14 cellular contexts compared by ENCODE assay signal in the genomic region with DNA sequence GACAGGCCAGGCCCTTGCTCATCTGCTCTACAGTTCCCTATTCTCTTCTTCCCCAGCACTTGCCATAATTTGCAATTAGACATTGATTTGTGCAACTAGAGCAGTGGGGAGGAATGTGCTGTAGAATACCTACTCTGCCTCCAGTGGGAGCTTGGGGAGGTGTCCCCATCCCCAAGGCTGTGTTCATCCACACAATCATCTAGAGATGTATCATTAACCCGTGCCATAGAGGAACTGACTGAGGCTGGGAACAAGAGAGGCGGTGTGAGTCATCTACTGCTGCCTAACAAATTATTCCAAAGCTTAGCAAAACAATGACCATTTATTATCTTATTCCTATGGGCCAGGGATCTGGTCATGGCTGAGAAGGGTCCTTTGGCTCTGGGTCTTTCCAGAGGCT. TPM values are rescaled to one million over a fixed set of nuclear protein-coding genes. Genes with fewer than 3 reads are reported as not detected.
DNase-seq lines count a peak whose midpoint lies in the region; TF ChIP-seq lines count a peak whose summit lies in the region.
"Had no signal": no experiment of that assay in that cellular context is flagged by ENCODE, and none has a peak within 500 bp of the region (broad histone marks: within the 10 kb centered on the region; RNA-seq: fewer than 3 reads in every experiment).

No MANE protein-coding gene starts in this region.

- no peak overlapping the region for H3K4me2 ChIP-seq in SK-N-SH
- H3K4me2 ChIP-seq in H9 (ENCODE audit: insufficient read depth, insufficient read length, low read length), result no peak overlapping the region
- H3K4me2 ChIP-seq in Karpas-422 (ENCODE audit: low read depth, low read length, poor library complexity, severe bottlenecking), result no peak overlapping the region
- H3K4me2 ChIP-seq: hepatocyte had no signal

- H4K8ac ChIP-seq in H9 (replicated peaks; ENCODE audit: insufficient read length, low read depth, low read length), result no peak overlapping the region

- H3K9me3 ChIP-seq in HEK293 (ENCODE audit: control insufficient read depth, insufficient read depth, low read depth, low read length), result no peaks in the 10 kb centered on the region
- H3K9me3 ChIP-seq in SK-N-SH, result no peaks in the 10 kb centered on the region
- no peaks in the 10 kb centered on the region for H3K9me3 ChIP-seq in H9 (ENCODE audit: control insufficient read depth, low read depth, low read length)
- no peaks in the 10 kb centered on the region for H3K9me3 ChIP-seq in Karpas-422 (ENCODE audit: low read length)

- intact Hi-C loops in activated T-helper 1 cell treated with anti-CD3 and anti-CD28 coated beads, Interleukin-12 subunit alpha, Interleukin-12 subunit beta, Interleukin-2, Interleukin-4 antibody, amounts not matched to agents 30 ng/mL and 10 ng/mL and 1 ng/mL, durations not matched to agents 14 hours and 24 hours and 36 hours (cut with micrococcal nuclease), result loop anchor here (1.0 kb wide), 3 partner anchors 9 to 60 kb away; partner anchors contain the start of genes DDX24 and IFI27L1

- H3K36me3 Mint-ChIP-seq in activated T-helper 1 cell treated with anti-CD3 and anti-CD28 coated beads, Interleukin-12 subunit alpha, Interleukin-12 subunit beta, Interleukin-2, Interleukin-4 antibody, amounts not matched to agents 30 ng/mL and 10 ng/mL and 1 ng/mL, durations not matched to agents 14 hours and 24 hours and 36 hours (ENCODE audit: low read depth), result peaks cover 2% of the 10 kb centered on the region
- H3K36me3 Mint-ChIP-seq in H9 (ENCODE audit: insufficient read depth in 1 of 3, low read depth in 3 of 3), result no peaks in the 10 kb centered on the region

- no peaks in the 10 kb centered on the region for H3K9me3 Mint-ChIP-seq in activated T-helper 1 cell treated with anti-CD3 and anti-CD28 coated beads, Interleukin-12 subunit alpha, Interleukin-12 subunit beta, Interleukin-2, Interleukin-4 antibody, amounts not matched to agents 30 ng/mL and 10 ng/mL and 1 ng/mL, durations not matched to agents 14 hours and 24 hours and 36 hours
- no peaks in the 10 kb centered on the region; a peak in 1 of 5 replicates for H3K9me3 Mint-ChIP-seq in H9
- H3K9me3 Mint-ChIP-seq: nephron progenitor cell had no signal

- no peak overlapping the region for H4K91ac ChIP-seq in H9 (ENCODE audit: insufficient read length, low read depth, low read length)

- CTCF ChIA-PET in HEK293 (lab: Yijun Ruan, JAX), result interaction anchor here (0.7 to 4.4 kb wide), 6 partner anchors 8 to 160 kb away, joined by 3 to 17 read pairs (median 6); no protein-coding TSS in a partner anchor
- CTCF ChIA-PET in SK-N-SH (lab: Yijun Ruan, JAX), result interaction anchor here (0.9 to 2.5 kb wide), 8 partner anchors 10 to 116 kb away, joined by 3 to 12 read pairs (median 3); no protein-coding TSS in a partner anchor

- peaks cover 8% of the 10 kb centered on the region for H3K27me3 Mint-ChIP-seq in activated T-helper 1 cell treated with anti-CD3 and anti-CD28 coated beads, Interleukin-12 subunit alpha, Interleukin-12 subunit beta, Interleukin-2, Interleukin-4 antibody, amounts not matched to agents 30 ng/mL and 10 ng/mL and 1 ng/mL, durations not matched to agents 14 hours and 24 hours and 36 hours (ENCODE audit: insufficient read depth)
- H3K27me3 Mint-ChIP-seq in H9 (ENCODE audit: low read depth), result peaks cover 12% of the 10 kb centered on the region

- no peaks in the 10 kb centered on the region for H3K23me2 ChIP-seq in H9 (ENCODE audit: insufficient read length, low read depth, low read length, poor library complexity, severe bottlenecking)

- no peak overlapping the region for H2BK15ac ChIP-seq in H9 (ENCODE audit: low read depth, low read length)

- 64% methylated on average over 2 of the region's 2 CpGs for WGBS in SK-N-SH (ENCODE audit: low lambda C conversion rate)
- WGBS in H9 (ENCODE audit: extremely low coverage, insufficient read length, low lambda C conversion rate), result no CpG with 5 or more reads among the region's 2 CpGs

- no peak overlapping the region for H3K14ac ChIP-seq in H9 (ENCODE audit: insufficient read depth, low read length)

- peak overlapping the region; percentile 76 for H3K27ac Mint-ChIP-seq in activated T-helper 1 cell treated with anti-CD3 and anti-CD28 coated beads, Interleukin-12 subunit alpha, Interleukin-12 subunit beta, Interleukin-2, Interleukin-4 antibody, amounts not matched to agents 30 ng/mL and 10 ng/mL and 1 ng/mL, durations not matched to agents 14 hours and 24 hours and 36 hours
- H3K27ac Mint-ChIP-seq in H9, result no peak overlapping the region
- H3K27ac Mint-ChIP-seq: nephron progenitor cell had no signal

- POLR2A ChIA-PET in HEK293 (lab: Yijun Ruan, JAX), result interaction anchor here (0.6 kb wide), 1 partner anchor 590 kb away, joined by 3 read pairs; the partner anchor contains the start of gene UNC79
- POLR2A ChIA-PET in SK-N-SH (lab: Yijun Ruan, JAX), result no interaction called here

- no peak overlapping the region for H2BK20ac ChIP-seq in H9 (ENCODE audit: low read depth, low read length, poor library complexity, severe bottlenecking)

- H3K9me2 ChIP-seq in SK-N-SH, result no peaks in the 10 kb centered on the region
- H3K9me2 ChIP-seq in Karpas-422 (replicated peaks; ENCODE audit: insufficient read depth, low read length), result no peaks in the 10 kb centered on the region

- H3K27ac ChIP-seq in HEK293 (ENCODE audit: extremely low read depth, low read depth, low read length), result no peak overlapping the region
- H3K27ac ChIP-seq in SK-N-SH (ENCODE audit: low read depth in 2 of 2, low read length in 1 of 2), result no peak overlapping the region
- H3K27ac ChIP-seq in H9 (ENCODE audit: insufficient read length, low read depth, low read length), result no peak overlapping the region
- no peak overlapping the region for H3K27ac ChIP-seq in Karpas-422 (ENCODE audit: low read length)
- H3K27ac ChIP-seq: hepatocyte, VCaP had no signal

- no peaks in the 10 kb centered on the region for H3F3A ChIP-seq in SK-N-SH (replicated peaks; ENCODE audit: insufficient read depth)

- no peak overlapping the region for H2AK5ac ChIP-seq in H9 (ENCODE audit: insufficient read length, low read length)

- no peak for TF ChIP-seq RAD21 in SK-N-SH (IDR thresholded peaks at IDR 0.05; ENCODE audit: low read length)

- peak; percentile 52 for DNase-seq in CD1c-positive myeloid dendritic cell (ENCODE audit: extremely low spot score)
- DNase-seq in activated T-helper 1 cell treated with anti-CD3 and anti-CD28 coated beads, Interleukin-12 subunit alpha, Interleukin-12 subunit beta, Interleukin-2, Interleukin-4 antibody, amounts not matched to agents 30 ng/mL and 10 ng/mL and 1 ng/mL, durations not matched to agents 14 hours and 24 hours and 36 hours (ENCODE audit: low spot score), result no peak
- peak; percentile 50 for DNase-seq in foreskin melanocyte
- no peak for DNase-seq in SK-N-SH
- DNase-seq in H9, result no peak
- DNase-seq in NCI-H526 (lab: John Stamatoyannopoulos, UW), result no peak
- no peak for DNase-seq in Karpas-422
- DNase-seq: COR-L47, NCI-H187, nephron progenitor cell had no signal

- no peak overlapping the region for H3K23ac ChIP-seq in H9 (ENCODE audit: insufficient read length, low read depth, low read length)

- H3T11ph ChIP-seq in H9 (ENCODE audit: low read length), result no peak overlapping the region

- H2BK12ac ChIP-seq in H9 (ENCODE audit: insufficient read length, low read depth, low read length), result no peak overlapping the region

- H3K36me3 ChIP-seq in HEK293 (ENCODE audit: control insufficient read depth in 2 of 2, insufficient read depth in 1 of 2, low read length in 2 of 2) (no peaks in the 10 kb centered on the region), SK-N-SH (replicated peaks in 1 of 2; ENCODE audit: control insufficient read depth in 1 of 2, insufficient read depth in 2 of 2, low read length in 1 of 2) (no peaks in the 10 kb centered on the region), Karpas-422 (ENCODE audit: insufficient read depth, low read length) (no peaks in the 10 kb centered on the region)

- no peak overlapping the region for H3K4ac ChIP-seq in H9 (ENCODE audit: low read depth, low read length)

- H3K79me1 ChIP-seq in H9 (ENCODE audit: insufficient read depth, low read depth, low read length, poor library complexity, severe bottlenecking), result no peaks in the 10 kb centered on the region

- H3K27me3 ChIP-seq in SK-N-SH (ENCODE audit: insufficient read depth), result no peaks in the 10 kb centered on the region
- no peaks in the 10 kb centered on the region for H3K27me3 ChIP-seq in H9 (ENCODE audit: insufficient read depth, low read length)
- H3K27me3 ChIP-seq in Karpas-422 (ENCODE audit: low read length), result no peaks in the 10 kb centered on the region
- H3K27me3 ChIP-seq: hepatocyte had no signal

- no peak overlapping the region for H3K18ac ChIP-seq in H9 (ENCODE audit: insufficient read length, low read depth, low read length)

- H3K4me3 Mint-ChIP-seq in activated T-helper 1 cell treated with anti-CD3 and anti-CD28 coated beads, Interleukin-12 subunit alpha, Interleukin-12 subunit beta, Interleukin-2, Interleukin-4 antibody, amounts not matched to agents 30 ng/mL and 10 ng/mL and 1 ng/mL, durations not matched to agents 14 hours and 24 hours and 36 hours, result peak overlapping the region; percentile 46
- H3K4me3 Mint-ChIP-seq in H9, result no peak overlapping the region; a peak in 1 of 5 replicates
- H3K4me3 Mint-ChIP-seq: nephron progenitor cell had no signal

- no peak overlapping the region for H3K56ac ChIP-seq in H9 (ENCODE audit: insufficient read length, low read depth, low read length)

- TF ChIP-seq CTCF in HEK293 (tag by site-specific recombination; IDR thresholded peaks at IDR 0.05), result no peak
- TF ChIP-seq CTCF in SK-N-SH (IDR thresholded peaks at IDR 0.05), result no peak
- no peak for TF ChIP-seq CTCF in H9 (conservative IDR thresholded peaks at IDR 0.05)

- no peak overlapping the region for H3K4me3 ChIP-seq in HEK293 (ENCODE audit: low read depth, low read length)
- H3K4me3 ChIP-seq in SK-N-SH (ENCODE audit: low read depth in 2 of 2, low read length in 1 of 2), result no peak overlapping the region
- no peak overlapping the region for H3K4me3 ChIP-seq in Karpas-422 (ENCODE audit: low read length)
- H3K4me3 ChIP-seq: hepatocyte had no signal

- no peak overlapping the region for H4K5ac ChIP-seq in H9 (ENCODE audit: insufficient read length, low read depth, low read length)

- no peak overlapping the region for H2BK5ac ChIP-seq in H9 (ENCODE audit: insufficient read length, low read length)

- no peak overlapping the region for H3K9ac ChIP-seq in SK-N-SH
- no peak overlapping the region for H3K9ac ChIP-seq in H9 (ENCODE audit: extremely low read depth, insufficient read length, low read length)
- H3K9ac ChIP-seq in Karpas-422 (ENCODE audit: low read length), result no peak overlapping the region

- no peak for TF ChIP-seq EP300 in SK-N-SH (IDR thresholded peaks at IDR 0.05; ENCODE audit: borderline replicate concordance in 1 of 2, low read depth in 1 of 2, low read length in 1 of 2)

- H2BK120ac ChIP-seq in H9 (ENCODE audit: low read depth, low read length, poor library complexity, severe bottlenecking), result no peak overlapping the region

- no peaks in the 10 kb centered on the region for H3K79me2 ChIP-seq in SK-N-SH (ENCODE audit: insufficient read depth)
- H3K79me2 ChIP-seq in H9 (ENCODE audit: insufficient read depth, low read length), result no peaks in the 10 kb centered on the region
- H3K79me2 ChIP-seq in Karpas-422 (ENCODE audit: low read length), result no peaks in the 10 kb centered on the region
- H3K79me2 ChIP-seq: hepatocyte had no signal

- no peaks in the 10 kb centered on the region for H4K20me1 ChIP-seq in SK-N-SH (ENCODE audit: insufficient read depth)
- no peaks in the 10 kb centered on the region for H4K20me1 ChIP-seq in H9 (ENCODE audit: control insufficient read depth, insufficient read depth, insufficient read length)
- H4K20me1 ChIP-seq in Karpas-422 (ENCODE audit: insufficient read depth, low read depth, low read length), result no peaks in the 10 kb centered on the region

- H2AFZ ChIP-seq in SK-N-SH (ENCODE audit: low read depth) (no peak overlapping the region), H9 (ENCODE audit: low read length) (no peak overlapping the region), Karpas-422 (ENCODE audit: low read length) (no peak overlapping the region)
- H2AFZ ChIP-seq: hepatocyte had no signal

- peaks cover 37% of the 10 kb centered on the region for H3K4me1 Mint-ChIP-seq in activated T-helper 1 cell treated with anti-CD3 and anti-CD28 coated beads, Interleukin-12 subunit alpha, Interleukin-12 subunit beta, Interleukin-2, Interleukin-4 antibody, amounts not matched to agents 30 ng/mL and 10 ng/mL and 1 ng/mL, durations not matched to agents 14 hours and 24 hours and 36 hours (ENCODE audit: low read depth)
- H3K4me1 Mint-ChIP-seq in H9, result peaks cover 25 to 50% of the 10 kb centered on the region in 2 experiments

- H3K4me1 ChIP-seq in HEK293 (ENCODE audit: control insufficient read depth, insufficient read depth, low read length) (no peaks in the 10 kb centered on the region), SK-N-SH (ENCODE audit: control insufficient read depth in 1 of 2, insufficient read depth in 2 of 2, low read depth in 1 of 2, low read length in 1 of 2) (no peaks in the 10 kb centered on the region), H9 (ENCODE audit: insufficient read depth, low read length) (no peaks in the 10 kb centered on the region; the same call in 1 of the 2 replicates), Karpas-422 (ENCODE audit: low read length) (no peaks in the 10 kb centered on the region)

RNA-seq across cellular contexts. Expression of gene OTUB2, which starts 5.1 kb away (rescaled TPM):
- total RNA-seq in activated T-helper 1 cell treated with anti-CD3 and anti-CD28 coated beads, Interleukin-12 subunit alpha, Interleukin-12 subunit beta, Interleukin-2, Interleukin-4 antibody, amounts not matched to agents 30 ng/mL and 10 ng/mL and 1 ng/mL, durations not matched to agents 14 hours and 24 hours and 36 hours, result 1.5 TPM in 2 replicates
- polyA plus RNA-seq in SK-N-SH (2012; rRNA removed), result 1.3 and 1.4 TPM in 2 replicates
- polyA plus RNA-seq in SK-N-SH (2012; cell fraction: cytosol; rRNA removed), result 0.93 and 1.3 TPM in 2 replicates
- 1.6 and 1.9 TPM in 2 replicates for polyA plus RNA-seq in SK-N-SH (2012; cell fraction: nucleus; rRNA removed)
- total RNA-seq in H9 (2021), result 3.6 and 3.7 TPM in 2 replicates
- not detected in 2 replicates for total RNA-seq in Karpas-422 (2014; rRNA removed; shearing (Covaris generic); ENCODE audit: low replicate concordance)

RNA-seq across cellular contexts. Expression of gene CCDC197, which starts 23.9 kb away (rescaled TPM):
- total RNA-seq in activated T-helper 1 cell treated with anti-CD3 and anti-CD28 coated beads, Interleukin-12 subunit alpha, Interleukin-12 subunit beta, Interleukin-2, Interleukin-4 antibody, amounts not matched to agents 30 ng/mL and 10 ng/mL and 1 ng/mL, durations not matched to agents 14 hours and 24 hours and 36 hours, result 0.13 TPM in 1 of 2 replicates, not detected in the other
- polyA plus RNA-seq in SK-N-SH (2012; rRNA removed), result not detected in 2 replicates
- not detected in 2 replicates for polyA plus RNA-seq in SK-N-SH (2012; cell fraction: cytosol; rRNA removed)
- not detected in 2 replicates for polyA plus RNA-seq in SK-N-SH (2012; cell fraction: nucleus; rRNA removed)
- not detected in 2 replicates for total RNA-seq in H9 (2021)
- total RNA-seq in Karpas-422 (2014; rRNA removed; shearing (Covaris generic); ENCODE audit: low replicate concordance), result not detected in 2 replicates
- total RNA-seq: hepatocyte, liver had no signal
- polyA plus RNA-seq: hepatocyte, liver had no signal

RNA-seq across cellular contexts. Expression of gene ASB2, which starts 44.6 kb away (rescaled TPM):
- 21.1 and 23.4 TPM in 2 replicates for total RNA-seq in activated T-helper 1 cell treated with anti-CD3 and anti-CD28 coated beads, Interleukin-12 subunit alpha, Interleukin-12 subunit beta, Interleukin-2, Interleukin-4 antibody, amounts not matched to agents 30 ng/mL and 10 ng/mL and 1 ng/mL, durations not matched to agents 14 hours and 24 hours and 36 hours
- polyA plus RNA-seq in SK-N-SH (2012; rRNA removed), result 0.13 and 0.15 TPM in 2 replicates
- polyA plus RNA-seq in SK-N-SH (2012; cell fraction: cytosol; rRNA removed), result 0.01 and 0.03 TPM in 2 replicates
- 0.20 and 0.33 TPM in 2 replicates for polyA plus RNA-seq in SK-N-SH (2012; cell fraction: nucleus; rRNA removed)
- 0.35 and 1.3 TPM in 2 replicates for total RNA-seq in H9 (2021)
- 0.69 and 2.3 TPM in 2 replicates for total RNA-seq in Karpas-422 (2014; rRNA removed; shearing (Covaris generic); ENCODE audit: low replicate concordance)

Comparison
In these comparisons a context has a peak if more than half of its experiments do, and no peak if none do; other contexts are left out.
1. DNase-seq: peak in CD1c-positive myeloid dendritic cell (single experiment) and foreskin melanocyte (single experiment); none in activated T-helper 1 cell treated with anti-CD3 and anti-CD28 coated beads, Interleukin-12 subunit alpha, Interleukin-12 subunit beta, Interleukin-2, Interleukin-4 antibody, amounts not matched to agents 30 ng/mL and 10 ng/mL and 1 ng/mL, durations not matched to agents 14 hours and 24 hours and 36 hours (single experiment), SK-N-SH (single experiment), H9 (single experiment), NCI-H526 (0 of 2) and Karpas-422 (single experiment).